ENCODE assay signal across 14 cellular contexts in the genomic region with DNA sequence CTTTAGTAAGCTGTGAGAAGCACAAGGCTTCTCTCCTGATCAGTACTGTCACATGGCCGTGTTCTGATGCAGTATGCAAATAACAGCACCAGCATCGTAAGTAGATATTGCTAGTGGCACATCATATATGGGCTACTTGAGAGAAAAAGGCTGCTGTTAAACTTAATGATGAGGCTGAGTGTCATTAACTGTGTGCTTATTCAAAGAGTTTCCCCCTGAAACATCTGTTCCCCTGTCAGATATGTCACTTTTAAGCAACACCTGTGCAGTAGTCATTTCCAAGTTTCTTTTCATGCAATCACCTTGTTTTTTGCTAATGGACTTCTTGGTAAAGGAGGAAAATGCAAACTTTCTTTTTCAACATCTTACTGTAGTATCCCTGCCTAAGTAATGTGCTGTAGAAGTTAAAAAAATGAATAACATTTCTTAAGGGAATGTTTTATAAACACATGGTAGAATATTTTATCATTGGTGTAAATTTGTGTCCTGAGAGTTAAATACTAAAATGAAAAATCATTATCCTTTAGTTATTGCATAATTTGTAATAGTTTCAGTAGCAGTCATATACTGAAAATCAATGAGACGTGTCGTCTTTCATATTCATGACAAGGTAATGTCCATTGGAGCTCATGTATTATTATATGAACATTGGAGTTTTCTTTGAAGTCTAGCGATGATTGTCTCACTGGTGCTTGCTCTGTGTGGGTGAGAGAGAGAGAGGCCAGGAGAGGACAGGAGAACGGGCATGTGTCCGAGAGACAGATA.
DNase-seq lines count a peak whose midpoint lies in the region; ATAC-seq and TF ChIP-seq lines count a peak whose summit lies in the region.
"Had no signal": no experiment of that assay in that cellular context is flagged by ENCODE, and none has a peak within 500 bp of the region (broad histone marks: within the 10 kb centered on the region; RNA-seq: fewer than 3 reads in every experiment).

No MANE protein-coding gene starts in this region.

- H2AFZ ChIP-seq in Karpas-422 (ENCODE audit: low read length) = no peak overlapping the region

- H4K20me1 ChIP-seq in Karpas-422 (ENCODE audit: insufficient read depth, low read depth, low read length) = no peaks in the 10 kb centered on the region

- peaks cover 11% of the 10 kb centered on the region for H3K9me3 Mint-ChIP-seq in type B pancreatic cell

- H3K9me3 ChIP-seq in Karpas-422 (ENCODE audit: low read length) = peaks cover 9% of the 10 kb centered on the region
- H3K9me3 ChIP-seq in lower lobe of right lung = no peaks in the 10 kb centered on the region
- H3K9me3 ChIP-seq: neutrophil had no signal

- peak; percentile 34 for DNase-seq in Karpas-422
- DNase-seq in lower lobe of right lung = no peak
- DNase-seq in DMS79 (lab: John Stamatoyannopoulos, UW) = no peak
- no peak for DNase-seq in type B pancreatic cell (ENCODE audit: extremely low spot score, unreplicated experiment)
- DNase-seq in globus pallidus (ENCODE audit: low spot score) = no peak
- DNase-seq: activated B cell treated with CpG ODN at 0.5 μM for 24 hours; activated naive CD4-positive, alpha-beta T cell treated with anti-CD3 and anti-CD28 coated beads, Interleukin-2, amount 10 ng/mL, durations not matched to agents 7 days and 5 days; immature natural killer cell; stimulated activated CD4-positive, alpha-beta T cell treated with anti-CD3 and anti-CD28 coated beads, Interleukin-2, amount 100 ng/mL, for 24 hours had no signal

- no peaks in the 10 kb centered on the region for H3K4me1 Mint-ChIP-seq in type B pancreatic cell (ENCODE audit: unreplicated experiment)
- H3K4me1 Mint-ChIP-seq: activated B cell treated with CpG ODN at 0.5 μM for 24 hours; activated naive CD4-positive, alpha-beta T cell treated with anti-CD3 and anti-CD28 coated beads, Interleukin-2, amount 10 ng/mL, durations not matched to agents 7 days and 5 days; immature natural killer cell had no signal

- peak overlapping the region; percentile 4 for H3K4me2 ChIP-seq in Karpas-422 (ENCODE audit: low read depth, low read length, poor library complexity, severe bottlenecking)

- peak; percentile 88 for ATAC-seq in GM18498 (IDR thresholded peaks at IDR 0.05; ENCODE audit: unreplicated experiment)
- ATAC-seq in GM19438 (IDR thresholded peaks at IDR 0.05; ENCODE audit: low read depth, unreplicated experiment) = peak; percentile 90
- ATAC-seq in HG02885 (IDR thresholded peaks at IDR 0.05; ENCODE audit: poor library complexity, unreplicated experiment) = peak; percentile 92
- no peak for ATAC-seq in lower lobe of right lung
- ATAC-seq: K562 had no signal

- TF ChIP-seq CTCF in lower lobe of right lung (IDR thresholded peaks at IDR 0.05) (no peak), type B pancreatic cell (conservative IDR thresholded peaks at IDR 0.05) (no peak)

- peaks cover 6% of the 10 kb centered on the region for H3K4me1 ChIP-seq in Karpas-422 (ENCODE audit: low read length)
- no peaks in the 10 kb centered on the region for H3K4me1 ChIP-seq in lower lobe of right lung

- intact Hi-C loops in lower lobe of right lung (cut with DNase I) = no loop called here

- H3K4me3 ChIP-seq in Karpas-422 (ENCODE audit: low read length) (no peak overlapping the region), lower lobe of right lung (no peak overlapping the region)
- H3K4me3 ChIP-seq: K562 had no signal

- H3K27ac ChIP-seq in Karpas-422 (ENCODE audit: low read length) = no peak overlapping the region
- no peak overlapping the region for H3K27ac ChIP-seq in lower lobe of right lung
- H3K27ac ChIP-seq: neutrophil had no signal

- H3K36me3 ChIP-seq in Karpas-422 (ENCODE audit: insufficient read depth, low read length) (no peaks in the 10 kb centered on the region; the same call in 1 of the 2 replicates), lower lobe of right lung (no peaks in the 10 kb centered on the region)
- H3K36me3 ChIP-seq: neutrophil had no signal

- no peaks in the 10 kb centered on the region for H3K27me3 ChIP-seq in Karpas-422 (ENCODE audit: low read length)
- no peaks in the 10 kb centered on the region for H3K27me3 ChIP-seq in lower lobe of right lung (ENCODE audit: low read depth)
- H3K27me3 ChIP-seq: neutrophil had no signal

- H3K27me3 Mint-ChIP-seq in type B pancreatic cell = no peaks in the 10 kb centered on the region
- H3K27me3 Mint-ChIP-seq: activated B cell treated with CpG ODN at 0.5 μM for 24 hours; activated naive CD4-positive, alpha-beta T cell treated with anti-CD3 and anti-CD28 coated beads, Interleukin-2, amount 10 ng/mL, durations not matched to agents 7 days and 5 days had no signal

- no peak overlapping the region for H3K27ac Mint-ChIP-seq in type B pancreatic cell
- H3K27ac Mint-ChIP-seq: activated B cell treated with CpG ODN at 0.5 μM for 24 hours; activated naive CD4-positive, alpha-beta T cell treated with anti-CD3 and anti-CD28 coated beads, Interleukin-2, amount 10 ng/mL, durations not matched to agents 7 days and 5 days; immature natural killer cell had no signal

- no peak overlapping the region for H3K9ac ChIP-seq in Karpas-422 (ENCODE audit: low read length)

- no peaks in the 10 kb centered on the region for H3K9me2 ChIP-seq in Karpas-422 (replicated peaks; ENCODE audit: insufficient read depth, low read length)

- peaks cover 8% of the 10 kb centered on the region for H3K36me3 Mint-ChIP-seq in type B pancreatic cell

- H3K4me3 Mint-ChIP-seq in type B pancreatic cell = no peak overlapping the region
- H3K4me3 Mint-ChIP-seq: activated B cell treated with CpG ODN at 0.5 μM for 24 hours; activated naive CD4-positive, alpha-beta T cell treated with anti-CD3 and anti-CD28 coated beads, Interleukin-2, amount 10 ng/mL, durations not matched to agents 7 days and 5 days; immature natural killer cell had no signal

- H3K79me2 ChIP-seq in Karpas-422 (ENCODE audit: low read length) = no peaks in the 10 kb centered on the region

Comparison
In these comparisons a context has a peak if more than half of its experiments do, and no peak if none do; other contexts are left out.
1. ATAC-seq: peak in GM18498 (single experiment), GM19438 (single experiment) and HG02885 (single experiment); none in lower lobe of right lung (0 of 2).